Comparison of ENCODE assay signal across 23 cellular contexts in the genomic region with DNA sequence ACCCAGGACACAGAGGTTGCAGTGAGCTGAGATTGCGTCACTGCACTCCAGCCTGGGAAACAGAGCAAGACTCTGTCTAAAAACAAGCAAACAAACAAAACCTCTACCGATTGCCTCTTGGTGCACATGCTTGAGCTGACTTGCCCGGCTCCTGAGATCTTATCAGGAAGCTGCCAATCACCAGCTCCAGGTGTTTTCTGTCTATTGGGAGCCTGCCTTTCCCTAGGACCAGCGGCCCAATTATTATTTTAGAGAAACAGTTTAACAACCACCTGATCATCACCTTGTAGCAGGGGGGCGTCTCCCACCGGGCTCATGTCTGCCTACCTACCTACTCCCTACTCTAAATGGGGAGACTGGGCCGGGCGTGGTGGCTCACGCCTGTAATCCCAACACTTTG. TPM values are rescaled to one million over a fixed set of nuclear protein-coding genes. Genes with fewer than 3 reads are reported as not detected.
A peak's percentile ranks its signal among the peaks of the same experiment; 100 is the strongest.
DNase-seq lines count a peak whose midpoint lies in the region; ATAC-seq, FAIRE-seq and TF ChIP-seq lines count a peak whose summit lies in the region.
"Had no signal": no experiment of that assay in that cellular context is flagged by ENCODE, and none has a peak within 500 bp of the region (broad histone marks: within the 10 kb centered on the region; RNA-seq: fewer than 3 reads in every experiment).

No MANE protein-coding gene starts in this region.

- no peak for TF ChIP-seq CTCF in body of pancreas (IDR thresholded peaks at IDR 0.05)
- no peak for TF ChIP-seq CTCF in keratinocyte (optimal IDR thresholded peaks at IDR 0.05 in 1 of 3, IDR thresholded peaks at IDR 0.05 in 1 of 3, conservative IDR thresholded peaks at IDR 0.05 in 1 of 3; ENCODE audit: extremely low read depth in 1 of 3, insufficient read depth in 2 of 3, low read length in 3 of 3)

- no peaks in the 10 kb centered on the region for H3K79me2 ChIP-seq in keratinocyte (ENCODE audit: control insufficient read depth, insufficient read depth, low read length)

- no peaks in the 10 kb centered on the region for H3K4me1 ChIP-seq in body of pancreas
- H3K4me1 ChIP-seq in keratinocyte (ENCODE audit: control insufficient read depth, extremely low read depth, insufficient read depth, low read length): peaks cover 22% of the 10 kb centered on the region
- H3K4me1 ChIP-seq: HAP-1 had no signal

- peak overlapping the region; percentile 37 for H3K4me2 ChIP-seq in keratinocyte (ENCODE audit: control insufficient read depth, extremely low read depth, insufficient read depth, low read depth, low read length)

- TF ChIP-seq POLR2A in body of pancreas (IDR thresholded peaks at IDR 0.05): no peak
- TF ChIP-seq POLR2A in H54 (IDR thresholded peaks at IDR 0.05; ENCODE audit: low read depth, low read length): no peak

- H3K4me1 Mint-ChIP-seq in activated naive CD8-positive, alpha-beta T cell (ENCODE audit: low read depth): peaks cover 26% of the 10 kb centered on the region
- peaks cover 31% of the 10 kb centered on the region for H3K4me1 Mint-ChIP-seq in activated naive CD8-positive, alpha-beta T cell treated with anti-CD3 and anti-CD28 coated beads, Interleukin-2, amount 50 U/mL, for 24 hours

- H3K9me1 ChIP-seq in keratinocyte (ENCODE audit: control insufficient read depth, extremely low read depth, insufficient read depth, low read length): no peaks in the 10 kb centered on the region

- H3K4me3 Mint-ChIP-seq in activated naive CD8-positive, alpha-beta T cell: no peak overlapping the region
- no peak overlapping the region for H3K4me3 Mint-ChIP-seq in activated naive CD8-positive, alpha-beta T cell treated with anti-CD3 and anti-CD28 coated beads, Interleukin-2, amount 50 U/mL, for 24 hours
- H3K4me3 Mint-ChIP-seq: B cell; CD4-positive, alpha-beta T cell had no signal

- no peak overlapping the region for H3K9ac ChIP-seq in keratinocyte (ENCODE audit: control insufficient read depth, extremely low read depth, insufficient read depth, low read length)
- H3K9ac ChIP-seq: GM23248 had no signal

- H4K20me1 ChIP-seq in keratinocyte (ENCODE audit: control insufficient read depth, extremely low read depth, insufficient read depth, low read length): no peaks in the 10 kb centered on the region

- H3K27ac Mint-ChIP-seq in activated naive CD8-positive, alpha-beta T cell: peak overlapping the region; percentile 54
- no peak overlapping the region for H3K27ac Mint-ChIP-seq in activated naive CD8-positive, alpha-beta T cell treated with anti-CD3 and anti-CD28 coated beads, Interleukin-2, amount 50 U/mL, for 24 hours
- H3K27ac Mint-ChIP-seq: B cell; CD4-positive, alpha-beta T cell had no signal

- H3K27me3 ChIP-seq in body of pancreas (no peaks in the 10 kb centered on the region), keratinocyte (ENCODE audit: control insufficient read depth, extremely low read depth, insufficient read depth, low read length) (no peaks in the 10 kb centered on the region)

- intact Hi-C loops in body of pancreas (cut with DNase I): no loop called here
- intact Hi-C loops in head of caudate nucleus (cut with DNase I): no loop called here

- no peak overlapping the region for H3K4me3 ChIP-seq in body of pancreas
- H3K4me3 ChIP-seq in keratinocyte (ENCODE audit: control insufficient read depth in 2 of 3, extremely low read depth in 1 of 3, insufficient read depth in 2 of 3, low read depth in 1 of 3, low read length in 3 of 3): no peak overlapping the region
- H3K4me3 ChIP-seq: GM23248, HAP-1 had no signal

- H3K36me3 Mint-ChIP-seq in activated naive CD8-positive, alpha-beta T cell: no peaks in the 10 kb centered on the region
- H3K36me3 Mint-ChIP-seq in activated naive CD8-positive, alpha-beta T cell treated with anti-CD3 and anti-CD28 coated beads, Interleukin-2, amount 50 U/mL, for 24 hours (ENCODE audit: low read depth): peaks cover 4% of the 10 kb centered on the region

- dilution Hi-C loops in keratinocyte (cut with MboI; ENCODE audit: extremely low pct_ligation_motif_present, low sequenced_read_pairs): no loop called here

- no peak overlapping the region for H2AFZ ChIP-seq in keratinocyte (ENCODE audit: control insufficient read depth, low read length)
- H2AFZ ChIP-seq: GM23248 had no signal

- H3K9me3 ChIP-seq in body of pancreas (no peaks in the 10 kb centered on the region), keratinocyte (ENCODE audit: control insufficient read depth, low read depth, low read length) (no peaks in the 10 kb centered on the region)
- H3K9me3 ChIP-seq: HAP-1 had no signal

- no peak overlapping the region for H3K27ac ChIP-seq in body of pancreas
- H3K27ac ChIP-seq in keratinocyte (ENCODE audit: control insufficient read depth, insufficient read depth, low read length): no peak overlapping the region
- H3K27ac ChIP-seq: GM23248, RWPE1 had no signal

- DNase-seq in activated naive CD8-positive, alpha-beta T cell treated with anti-CD3 and anti-CD28 coated beads, Interleukin-2, amount 50 U/mL, for 24 hours: no peak
- DNase-seq in body of pancreas: peak in 2 of 4 donors; percentile 33 to 52
- peak; percentile 35 for DNase-seq in keratinocyte (ENCODE audit: low read depth, low spot score)
- no peak for DNase-seq in head of caudate nucleus
- no peak for DNase-seq in H54 (ENCODE audit: insufficient read length, low spot score)
- DNase-seq in dermis blood vessel endothelial cell: no peak
- DNase-seq: CD4-positive, alpha-beta T cell; COR-L47; DMS79 treated with DMSO at 0.1 percent for 48 hours; GM23248; NCI-H1694; NCI-H2081; NCI-H2227 treated with DMSO at 0.1 percent for 48 hours; NCI-H510A; SHP77 treated with DMSO at 0.1 percent for 48 hours had no signal

- 48 to 61% methylated on average over 9 of the region's 9 CpGs for WGBS in body of pancreas, 2 donors

- FAIRE-seq in keratinocyte (lab: Jason Lieb, UNC): peak; percentile 49
- no peak for FAIRE-seq in H54 (lab: Jason Lieb, UNC)
- FAIRE-seq: A204.1 had no signal

- no peak for ATAC-seq in activated naive CD8-positive, alpha-beta T cell treated with anti-CD3 and anti-CD28 coated beads, Interleukin-2, amount 50 U/mL, for 24 hours
- ATAC-seq in body of pancreas: peak; percentile 33
- ATAC-seq: SK-N-SH treated with all-trans-retinoic acid at 6 μM for 48 hours had no signal

- no peaks in the 10 kb centered on the region for H3K27me3 Mint-ChIP-seq in activated naive CD8-positive, alpha-beta T cell
- peaks cover 40% of the 10 kb centered on the region for H3K27me3 Mint-ChIP-seq in activated naive CD8-positive, alpha-beta T cell treated with anti-CD3 and anti-CD28 coated beads, Interleukin-2, amount 50 U/mL, for 24 hours

- H3K9me3 Mint-ChIP-seq in activated naive CD8-positive, alpha-beta T cell (ENCODE audit: low read depth): no peaks in the 10 kb centered on the region
- no peaks in the 10 kb centered on the region for H3K9me3 Mint-ChIP-seq in activated naive CD8-positive, alpha-beta T cell treated with anti-CD3 and anti-CD28 coated beads, Interleukin-2, amount 50 U/mL, for 24 hours
- H3K9me3 Mint-ChIP-seq: CD4-positive, alpha-beta T cell had no signal

- H3K36me3 ChIP-seq in body of pancreas (replicated peaks in 1 of 2; ENCODE audit: insufficient read depth in 1 of 2, low read depth in 2 of 2): no peaks in the 10 kb centered on the region
- H3K36me3 ChIP-seq in keratinocyte (ENCODE audit: control insufficient read depth in 2 of 2, extremely low read depth in 1 of 2, insufficient read depth in 2 of 2, low read length in 2 of 2): no peaks in the 10 kb centered on the region
- H3K36me3 ChIP-seq: HAP-1 had no signal

RNA-seq across cellular contexts. Expression of gene CLEC4M, which starts 10.8 kb away (rescaled TPM):
- total RNA-seq in body of pancreas (not detected), dermis blood vessel endothelial cell (5.6 and 25.2 TPM in 2 replicates)
- polyA plus RNA-seq in keratinocyte: 0.03 TPM in 1 of 3 replicates, not detected in the others
- polyA plus RNA-seq in keratinocyte (2011; ENCODE audit: low read depth): not detected
- polyA plus RNA-seq in keratinocyte (2011; cell fraction: cytosol; rRNA removed): not detected in 2 replicates
- not detected in 2 replicates for polyA plus RNA-seq in keratinocyte (2011; cell fraction: nucleus; rRNA removed)
- polyA plus RNA-seq in keratinocyte (2012; ENCODE audit: low replicate concordance): not detected in 2 replicates
- polyA minus RNA-seq in keratinocyte: not detected in 3 replicates
- polyA minus RNA-seq in keratinocyte (2011; cell fraction: cytosol; rRNA and poly(A)+ RNA removed): not detected
- not detected in 2 replicates for polyA minus RNA-seq in keratinocyte (2011; cell fraction: nucleus; rRNA and poly(A)+ RNA removed)
- total RNA-seq: CD4-positive, alpha-beta T cell; GM23248; HT1080; M059J had no signal
- polyA plus RNA-seq: GM23248 had no signal

RNA-seq across cellular contexts. Expression of gene CD209, which starts 26.5 kb away (rescaled TPM):
- total RNA-seq in body of pancreas: 1 to 10 TPM; 1.6 to 2.0 TPM
- polyA plus RNA-seq in keratinocyte: not detected in 3 replicates
- polyA plus RNA-seq in keratinocyte (2011; ENCODE audit: low read depth): not detected
- not detected in 2 replicates for polyA plus RNA-seq in keratinocyte (2011; cell fraction: cytosol; rRNA removed)
- polyA plus RNA-seq in keratinocyte (2011; cell fraction: nucleus; rRNA removed): not detected in 2 replicates
- not detected in 2 replicates for polyA plus RNA-seq in keratinocyte (2012; ENCODE audit: low replicate concordance)
- not detected in 3 replicates for polyA minus RNA-seq in keratinocyte
- polyA minus RNA-seq in keratinocyte (2011; cell fraction: cytosol; rRNA and poly(A)+ RNA removed): not detected
- polyA minus RNA-seq in keratinocyte (2011; cell fraction: nucleus; rRNA and poly(A)+ RNA removed): not detected in 2 replicates
- under 0.01 TPM in 1 of 2 replicates, not detected in the other for total RNA-seq in dermis blood vessel endothelial cell
- total RNA-seq: B cell; CD4-positive, alpha-beta T cell; GM23248; HT1080; M059J had no signal
- polyA plus RNA-seq: GM23248 had no signal

RNA-seq across cellular contexts. Expression of gene CLEC4G, which starts 41.9 kb away (rescaled TPM):
- total RNA-seq in body of pancreas: 1 to 10 TPM in 1 of 2 donors, under 1 TPM in 1; 0.52 to 6.6 TPM
- not detected in 3 replicates for polyA plus RNA-seq in keratinocyte
- not detected for polyA plus RNA-seq in keratinocyte (2011; ENCODE audit: low read depth)
- not detected in 2 replicates for polyA plus RNA-seq in keratinocyte (2011; cell fraction: cytosol; rRNA removed)
- not detected in 2 replicates for polyA plus RNA-seq in keratinocyte (2011; cell fraction: nucleus; rRNA removed)
- polyA plus RNA-seq in keratinocyte (2012; ENCODE audit: low replicate concordance): not detected in 2 replicates
- polyA minus RNA-seq in keratinocyte: not detected in 3 replicates
- not detected for polyA minus RNA-seq in keratinocyte (2011; cell fraction: cytosol; rRNA and poly(A)+ RNA removed)
- polyA minus RNA-seq in keratinocyte (2011; cell fraction: nucleus; rRNA and poly(A)+ RNA removed): not detected in 2 replicates
- total RNA-seq in dermis blood vessel endothelial cell: not detected in 2 replicates
- total RNA-seq: B cell; CD4-positive, alpha-beta T cell; GM23248; HT1080; M059J had no signal
- polyA plus RNA-seq: GM23248 had no signal

RNA-seq across cellular contexts. Expression of gene EVI5L, which starts 56.2 kb away (rescaled TPM):
- total RNA-seq in body of pancreas: 10 to 100 TPM in 1 of 2 donors, 1 to 10 TPM in 1; 6.0 to 12.9 TPM
- polyA plus RNA-seq in keratinocyte: 7.5 to 14.8 TPM (median 8.5 TPM) in 3 replicates
- 7.9 TPM for polyA plus RNA-seq in keratinocyte (2011; ENCODE audit: low read depth)
- polyA plus RNA-seq in keratinocyte (2011; cell fraction: cytosol; rRNA removed): 13.9 and 14.5 TPM in 2 replicates
- polyA plus RNA-seq in keratinocyte (2011; cell fraction: nucleus; rRNA removed): 18.2 and 28.8 TPM in 2 replicates
- polyA plus RNA-seq in keratinocyte (2012; ENCODE audit: low replicate concordance): 13.3 and 15.3 TPM in 2 replicates
- 21.3 to 84.7 TPM (median 38.6 TPM) in 3 replicates for polyA minus RNA-seq in keratinocyte
- polyA minus RNA-seq in keratinocyte (2011; cell fraction: cytosol; rRNA and poly(A)+ RNA removed): 23.8 TPM
- polyA minus RNA-seq in keratinocyte (2011; cell fraction: nucleus; rRNA and poly(A)+ RNA removed): 9.5 and 11.1 TPM in 2 replicates
- 12.6 and 16.5 TPM in 2 replicates for total RNA-seq in dermis blood vessel endothelial cell
